Comparison of ENCODE assay signal across 6 cellular contexts in the genomic region with DNA sequence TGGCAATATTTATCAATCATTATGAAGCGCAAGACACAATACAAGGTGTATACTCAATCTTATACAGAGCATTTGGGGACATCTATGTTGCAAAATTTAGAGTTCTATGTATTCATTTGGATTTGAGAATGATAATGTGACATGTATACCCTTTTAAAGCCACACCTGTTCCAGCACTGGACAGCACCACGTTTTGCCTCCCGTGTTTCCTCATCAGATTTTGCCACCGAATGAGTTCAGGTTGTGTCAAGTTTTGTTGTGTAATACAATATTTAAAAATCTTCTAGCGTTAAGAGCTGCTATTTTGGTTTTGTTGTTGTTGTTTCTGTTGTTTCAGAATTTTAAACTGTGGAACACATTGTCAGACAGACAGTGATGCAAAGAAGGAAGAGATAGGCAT.
"Had no signal": no experiment of that assay in that cellular context is flagged by ENCODE, and none has a peak within 500 bp of the region (broad histone marks: within the 10 kb centered on the region; RNA-seq: fewer than 3 reads in every experiment).

No MANE protein-coding gene starts in this region.

- H3K27ac ChIP-seq: GM23248 had no signal

- FAIRE-seq: H1, H54, HTR-8/SVneo had no signal

- H3K4me3 ChIP-seq: GM23248 had no signal

- DNase-seq: GM23248, H9, KG1 had no signal

- H2AFZ ChIP-seq: GM23248 had no signal

- H3K9ac ChIP-seq: GM23248 had no signal
